ENCODE assay signal across 10 cellular contexts in genomic region chr4:103204114-103204513, GRCh38.
A peak's percentile ranks its signal among the peaks of the same experiment; 100 is the strongest.
DNase-seq lines count a peak whose midpoint lies in the region; ATAC-seq, FAIRE-seq and TF ChIP-seq lines count a peak whose summit lies in the region.
"Had no signal": no experiment of that assay in that cellular context is flagged by ENCODE, and none has a peak within 500 bp of the region (broad histone marks: within the 10 kb centered on the region; RNA-seq: fewer than 3 reads in every experiment).

No MANE protein-coding gene starts in this region.

- H3K36me3 ChIP-seq in GM06990 (ENCODE audit: control insufficient read depth, insufficient read depth, low read length), result no peaks in the 10 kb centered on the region
- H3K36me3 ChIP-seq in OCI-LY3 (replicated peaks; ENCODE audit: low read depth, low read length), result no peaks in the 10 kb centered on the region

- peaks cover 36% of the 10 kb centered on the region for H3K27me3 Mint-ChIP-seq in T-helper 2 cell treated with Interferon-gamma antibody and Interleukin-4, amounts not matched to agents 5 μg/mL and 100 μg/mL, for 36 hours (ENCODE audit: low read depth)

- no peaks in the 10 kb centered on the region for H3K4me1 ChIP-seq in OCI-LY3 (ENCODE audit: low read length)

- peaks cover 5% of the 10 kb centered on the region for H3K4me1 Mint-ChIP-seq in T-helper 2 cell treated with Interferon-gamma antibody and Interleukin-4, amounts not matched to agents 5 μg/mL and 100 μg/mL, for 36 hours (ENCODE audit: low read depth)

- no peaks in the 10 kb centered on the region for H3K79me2 ChIP-seq in OCI-LY3 (ENCODE audit: low read length)

- no peak overlapping the region for H2AFZ ChIP-seq in OCI-LY3 (ENCODE audit: low read depth, low read length)

- TF ChIP-seq CTCF in 22Rv1 (IDR thresholded peaks at IDR 0.05) (peak; percentile 63), GM06990 (IDR thresholded peaks at IDR 0.05; ENCODE audit: insufficient read depth, low read length, poor library complexity, severe bottlenecking) (peak; percentile 17), OCI-LY3 (IDR thresholded peaks at IDR 0.05; ENCODE audit: low read depth, low read length) (peak; percentile 71), fibroblast of mammary gland (conservative IDR thresholded peaks at IDR 0.05; ENCODE audit: control insufficient read depth, insufficient read depth, low read depth, low read length) (peak; percentile 44)

- H3K4me3 ChIP-seq in GM06990 (replicated peaks; ENCODE audit: low read depth, low read length), result no peak overlapping the region
- no peak overlapping the region for H3K4me3 ChIP-seq in OCI-LY3 (ENCODE audit: low read length)
- H3K4me3 ChIP-seq in fibroblast of mammary gland (ENCODE audit: control insufficient read depth, low read depth, low read length), result no peak overlapping the region

- H3K9me3 Mint-ChIP-seq in T-helper 2 cell treated with Interferon-gamma antibody and Interleukin-4, amounts not matched to agents 5 μg/mL and 100 μg/mL, for 36 hours, result no peaks in the 10 kb centered on the region

- no peak overlapping the region for H3K4me2 ChIP-seq in OCI-LY3 (ENCODE audit: low read length)

- no peak overlapping the region for H3K4me3 Mint-ChIP-seq in T-helper 2 cell treated with Interferon-gamma antibody and Interleukin-4, amounts not matched to agents 5 μg/mL and 100 μg/mL, for 36 hours

- DNase-seq in GM06990 (ENCODE audit: extremely low read depth, insufficient read length), result no peak
- peak; percentile 30 for DNase-seq in fibroblast of mammary gland (ENCODE audit: low read depth)
- DNase-seq in HTR-8/SVneo (ENCODE audit: insufficient read length, low spot score), result no peak
- no peak for DNase-seq in NCI-H526 treated with DMSO at 0.1 percent for 48 hours (lab: John Stamatoyannopoulos, UW)
- no peak for DNase-seq in T-helper 2 cell treated with Interferon-gamma antibody and Interleukin-4, amounts not matched to agents 5 μg/mL and 100 μg/mL, for 36 hours (ENCODE audit: low spot score)
- DNase-seq: DMS79, left cardiac atrium had no signal

- no peaks in the 10 kb centered on the region for H3K27me3 ChIP-seq in GM06990 (replicated peaks; ENCODE audit: control insufficient read depth, insufficient read depth, low read length)
- no peaks in the 10 kb centered on the region for H3K27me3 ChIP-seq in OCI-LY3 (ENCODE audit: low read depth, low read length)

- H3K27ac ChIP-seq in 22Rv1 (no peak overlapping the region), OCI-LY3 (ENCODE audit: low read length) (no peak overlapping the region)

- H3K36me3 Mint-ChIP-seq in T-helper 2 cell treated with Interferon-gamma antibody and Interleukin-4, amounts not matched to agents 5 μg/mL and 100 μg/mL, for 36 hours (ENCODE audit: low read depth), result no peaks in the 10 kb centered on the region

- H3K9me3 ChIP-seq in OCI-LY3 (ENCODE audit: insufficient read depth, low read length), result no peaks in the 10 kb centered on the region

- H3K27ac Mint-ChIP-seq in T-helper 2 cell treated with Interferon-gamma antibody and Interleukin-4, amounts not matched to agents 5 μg/mL and 100 μg/mL, for 36 hours, result no peak overlapping the region

- no peak overlapping the region for H3K9ac ChIP-seq in OCI-LY3 (ENCODE audit: low read length)

- no peak for ATAC-seq in HG03469 (IDR thresholded peaks at IDR 0.05; ENCODE audit: unreplicated experiment)
- ATAC-seq: left cardiac atrium had no signal

- H4K20me1 ChIP-seq in OCI-LY3 (ENCODE audit: insufficient read depth, low read length), result no peaks in the 10 kb centered on the region

- FAIRE-seq in HTR-8/SVneo (lab: Jason Lieb, UNC), result no peak

Comparison
In these comparisons a context has a peak if more than half of its experiments do, and no peak if none do; other contexts are left out.
1. CTCF ChIP-seq: peak in every context shown above with its lines; median percentile 71 in OCI-LY3; 63 in 22Rv1; 44 in fibroblast of mammary gland; 17 in GM06990.